21 cellular contexts compared by ENCODE assay signal in the genomic region with DNA sequence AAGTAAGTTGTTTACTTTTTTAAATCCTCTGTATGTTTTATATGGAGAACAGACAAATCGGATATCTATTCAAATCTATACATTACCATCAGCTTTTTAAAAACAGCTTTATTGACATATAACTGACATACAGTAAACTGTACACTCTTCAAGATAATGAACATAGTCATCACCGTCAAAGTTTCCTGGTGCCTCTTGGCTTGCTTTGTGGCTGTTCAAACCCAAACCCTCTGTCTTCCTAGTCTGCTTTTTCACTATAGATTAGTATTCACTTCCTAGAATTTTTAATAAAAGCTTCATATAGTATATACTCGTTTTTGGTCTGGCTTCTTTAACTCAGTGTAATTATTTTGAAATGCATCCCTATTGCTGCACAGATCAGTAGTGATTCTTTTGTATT. TPM values are rescaled to one million over a fixed set of nuclear protein-coding genes. Genes with fewer than 3 reads are reported as not detected.
DNase-seq lines count a peak whose midpoint lies in the region; ATAC-seq and TF ChIP-seq lines count a peak whose summit lies in the region.
"Had no signal": no experiment of that assay in that cellular context is flagged by ENCODE, and none has a peak within 500 bp of the region (broad histone marks: within the 10 kb centered on the region; RNA-seq: fewer than 3 reads in every experiment).

No MANE protein-coding gene starts in this region.

- H3K9me3 ChIP-seq in T-helper 17 cell (ENCODE audit: control insufficient read depth, low read length, poor library complexity, severe bottlenecking) (no peaks in the 10 kb centered on the region), endodermal cell (ENCODE audit: control insufficient read depth, low read length) (peaks cover 87% of the 10 kb centered on the region), upper lobe of left lung (peaks cover 0 to 4% (median 0%) of the 10 kb centered on the region in 4 donors)
- H3K9me3 ChIP-seq: BLaER1 treated with 17β-estradiol and CSF1 and Interleukin-3, amounts not matched to agents 10 nM and 100 nM; SJCRH30 had no signal

- no peaks in the 10 kb centered on the region for H3K4me1 Mint-ChIP-seq in T-helper 17 cell
- no peaks in the 10 kb centered on the region for H3K4me1 Mint-ChIP-seq in endodermal cell
- H3K4me1 Mint-ChIP-seq: GM23338 had no signal

- H3K27me3 ChIP-seq in endodermal cell (ENCODE audit: control insufficient read depth, insufficient read depth, low read length, poor library complexity, severe bottlenecking): no peaks in the 10 kb centered on the region
- no peaks in the 10 kb centered on the region for H3K27me3 ChIP-seq in upper lobe of left lung
- H3K27me3 ChIP-seq: BLaER1 treated with 17β-estradiol and CSF1 and Interleukin-3, amounts not matched to agents 10 nM and 100 nM had no signal

- WGBS in endodermal cell (ENCODE audit: insufficient coverage in 1 of 2, insufficient read length in 1 of 2), 2 experiments: 59 to 62% methylated on average over 3 of the region's 3 CpGs
- 41 to 49% methylated on average over 3 of the region's 3 CpGs for WGBS in upper lobe of left lung, 2 donors

- no peak overlapping the region for H3K4me3 Mint-ChIP-seq in T-helper 17 cell
- no peak overlapping the region for H3K4me3 Mint-ChIP-seq in endodermal cell
- H3K4me3 Mint-ChIP-seq: CD8-positive, alpha-beta T cell; GM23338 had no signal

- no peaks in the 10 kb centered on the region for H3K4me1 ChIP-seq in endodermal cell (ENCODE audit: control insufficient read depth, insufficient read depth, low read length)
- no peaks in the 10 kb centered on the region for H3K4me1 ChIP-seq in upper lobe of left lung
- H3K4me1 ChIP-seq: BLaER1 treated with 17β-estradiol and CSF1 and Interleukin-3, amounts not matched to agents 10 nM and 100 nM; SJCRH30 had no signal

- no peak overlapping the region for H3K27ac ChIP-seq in endodermal cell (ENCODE audit: low read depth, low read length)
- H3K27ac ChIP-seq in upper lobe of left lung: no peak overlapping the region
- H3K27ac ChIP-seq: BLaER1 treated with 17β-estradiol and CSF1 and Interleukin-3, amounts not matched to agents 10 nM and 100 nM; RWPE1; SJCRH30 had no signal

- H3K36me3 Mint-ChIP-seq in T-helper 17 cell (ENCODE audit: low read depth): no peaks in the 10 kb centered on the region
- no peaks in the 10 kb centered on the region for H3K36me3 Mint-ChIP-seq in endodermal cell (ENCODE audit: low read depth)
- H3K36me3 Mint-ChIP-seq: CD8-positive, alpha-beta T cell had no signal

- no peak for TF ChIP-seq CTCF in endodermal cell (conservative IDR thresholded peaks at IDR 0.05)
- TF ChIP-seq CTCF in omental fat pad (IDR thresholded peaks at IDR 0.05): no peak
- no peak for TF ChIP-seq CTCF in upper lobe of left lung (IDR thresholded peaks at IDR 0.05)

- DNase-seq in T-helper 17 cell (no peak), endodermal cell (no peak), omental fat pad (ENCODE audit: low spot score) (no peak), upper lobe of left lung (no peak), RKO (ENCODE audit: low spot score) (no peak)
- DNase-seq: Calu3, GF-D8, KG1, NCI-H1417 treated with DMSO at 0.1 percent for 48 hours, NCI-H187 treated with DMSO at 0.1 percent for 48 hours, NCI-H226, NCI-H524, PC-3, SJCRH30 had no signal

- H3K27ac Mint-ChIP-seq in T-helper 17 cell (no peak overlapping the region), endodermal cell (no peak overlapping the region)
- H3K27ac Mint-ChIP-seq: CD8-positive, alpha-beta T cell; GM23338 had no signal

- ATAC-seq in T-helper 17 cell (peak; percentile 11), omental fat pad (ENCODE audit: low FRiP score) (peak; percentile 6), upper lobe of left lung (ENCODE audit: low FRiP score in 2 of 2) (peak; percentile 1), GM19395 (IDR thresholded peaks at IDR 0.05; ENCODE audit: unreplicated experiment) (no peak), HG03025 (IDR thresholded peaks at IDR 0.05; ENCODE audit: low FRiP score, unreplicated experiment) (no peak)
- ATAC-seq: CD8-positive, alpha-beta T cell; GM23338; HCT116 had no signal

- TF ChIP-seq POLR2A in upper lobe of left lung (IDR thresholded peaks at IDR 0.05): no peak

- TF ChIP-seq EP300 in upper lobe of left lung (IDR thresholded peaks at IDR 0.05): no peak

- H3K9ac ChIP-seq in endodermal cell (ENCODE audit: extremely low read depth, low read length, poor library complexity, severe bottlenecking): no peak overlapping the region
- H3K9ac ChIP-seq: BLaER1 treated with 17β-estradiol and CSF1 and Interleukin-3, amounts not matched to agents 10 nM and 100 nM had no signal

- H3K27me3 Mint-ChIP-seq in T-helper 17 cell (no peaks in the 10 kb centered on the region), endodermal cell (ENCODE audit: insufficient read depth) (no peaks in the 10 kb centered on the region)

- no peaks in the 10 kb centered on the region for H3K36me3 ChIP-seq in endodermal cell (ENCODE audit: control insufficient read depth, insufficient read depth, low read length)
- H3K36me3 ChIP-seq in upper lobe of left lung: no peaks in the 10 kb centered on the region
- H3K36me3 ChIP-seq: BLaER1 treated with 17β-estradiol and CSF1 and Interleukin-3, amounts not matched to agents 10 nM and 100 nM; SJCRH30 had no signal

- H3K4me3 ChIP-seq in endodermal cell (ENCODE audit: low read length): peak overlapping the region; percentile 8
- H3K4me3 ChIP-seq in upper lobe of left lung: no peak overlapping the region
- H3K4me3 ChIP-seq: BLaER1 treated with 17β-estradiol and CSF1 and Interleukin-3, amounts not matched to agents 10 nM and 100 nM; GM23338; SJCRH30 had no signal

- H3K9me3 Mint-ChIP-seq in endodermal cell: no peaks in the 10 kb centered on the region
- H3K9me3 Mint-ChIP-seq: CD8-positive, alpha-beta T cell; GM23338 had no signal

RNA-seq across cellular contexts. Expression of gene TPTE, which starts 56.4 kb away (rescaled TPM):
- total RNA-seq in T-helper 17 cell: not detected
- not detected for total RNA-seq in endodermal cell
- not detected for polyA plus RNA-seq in endodermal cell (2013, experiment 1 of 2)
- not detected for polyA plus RNA-seq in endodermal cell (2013, experiment 2 of 2)
- not detected for total RNA-seq in omental fat pad
- not detected for total RNA-seq in upper lobe of left lung
- total RNA-seq: Calu3; CD8-positive, alpha-beta T cell; GM23338; PC-3 had no signal
- polyA plus RNA-seq: GM23338 had no signal

Comparison
In these comparisons a context has a peak if more than half of its experiments do, and no peak if none do; other contexts are left out.
1. ATAC-seq: peak in T-helper 17 cell (single experiment), omental fat pad (single experiment) and upper lobe of left lung (2 of 2); none in GM19395 (single experiment) and HG03025 (single experiment).